ENCODE assay signal across 21 cellular contexts in the genomic region with DNA sequence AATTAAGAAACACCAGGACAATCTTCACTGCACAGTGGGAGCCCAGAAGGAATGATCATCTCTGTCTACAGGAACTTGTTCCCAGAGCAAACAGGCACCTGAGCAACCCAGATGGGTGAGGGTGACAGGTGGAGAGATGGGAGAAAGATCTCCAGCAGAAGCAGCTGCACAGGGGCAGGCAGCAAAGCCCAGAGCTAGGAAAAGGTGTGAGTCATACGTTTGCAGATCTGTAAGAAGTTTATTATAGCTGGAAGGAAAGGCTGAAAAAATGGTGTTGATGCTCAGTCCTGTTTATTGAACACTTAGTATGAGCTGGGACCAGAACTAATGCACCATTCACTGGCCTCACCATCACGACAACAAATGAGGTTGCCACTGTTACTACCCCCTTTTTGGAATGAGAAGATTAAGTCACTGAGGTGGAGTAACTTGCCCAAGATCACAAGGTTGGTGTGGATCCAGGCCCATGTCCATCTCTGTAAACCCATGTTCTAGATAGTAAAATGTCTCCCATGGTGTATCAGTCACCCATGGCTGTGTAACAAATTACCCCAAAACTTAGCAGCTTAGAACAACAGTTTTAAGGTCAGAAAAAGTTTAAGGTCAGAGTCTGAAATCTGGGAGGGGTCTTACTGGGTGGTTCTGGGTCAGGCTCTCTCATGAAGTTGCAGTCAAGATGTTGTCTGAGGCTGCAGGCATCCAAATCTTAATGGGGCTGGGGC.
A peak's percentile ranks its signal among the peaks of the same experiment; 100 is the strongest.
DNase-seq lines count a peak whose midpoint lies in the region; ATAC-seq and TF ChIP-seq lines count a peak whose summit lies in the region.
"Had no signal": no experiment of that assay in that cellular context is flagged by ENCODE, and none has a peak within 500 bp of the region (broad histone marks: within the 10 kb centered on the region; RNA-seq: fewer than 3 reads in every experiment).

No MANE protein-coding gene starts in this region.

- H3K9ac ChIP-seq in PC-3 (ENCODE audit: low read length) (no peak overlapping the region), fibroblast of lung (ENCODE audit: insufficient read depth, low read length) (no peak overlapping the region)

- H3K4me3 Mint-ChIP-seq in activated naive CD4-positive, alpha-beta T cell treated with anti-CD3 and anti-CD28 coated beads, Interleukin-2, amount 10 ng/mL, durations not matched to agents 7 days and 5 days = no peak overlapping the region
- no peak overlapping the region for H3K4me3 Mint-ChIP-seq in activated naive CD4-positive, alpha-beta T cell treated with anti-CD3 and anti-CD28 coated beads for 36 hours
- no peak overlapping the region for H3K4me3 Mint-ChIP-seq in osteocyte (ENCODE audit: unreplicated experiment)
- H3K4me3 Mint-ChIP-seq: IgD-negative memory B cell, memory B cell, naive B cell had no signal

- no peaks in the 10 kb centered on the region for H3F3A ChIP-seq in PC-3 (ENCODE audit: low read length, unreplicated experiment)

- no peak for TF ChIP-seq CTCF in PC-3 (conservative IDR thresholded peaks at IDR 0.05; ENCODE audit: low read depth, low read length)
- no peak for TF ChIP-seq CTCF in fibroblast of lung (conservative IDR thresholded peaks at IDR 0.05 in 1 of 2, IDR thresholded peaks at IDR 0.05 in 1 of 2; ENCODE audit: low read depth in 1 of 2, low read length in 2 of 2)
- no peak for TF ChIP-seq CTCF in osteocyte (IDR thresholded peaks at IDR 0.05)

- no TSS peak for BruUV-seq in PC-3 (replicated peaks; lab: Mats Ljungman, UMichigan)

- H3K36me3 ChIP-seq in PC-3 (ENCODE audit: low read depth, low read length) = no peaks in the 10 kb centered on the region
- no peaks in the 10 kb centered on the region for H3K36me3 ChIP-seq in fibroblast of lung (ENCODE audit: control insufficient read depth, insufficient read depth, low read length)
- H3K36me3 ChIP-seq: right atrium auricular region, uterus had no signal

- H3K9me2 ChIP-seq in PC-3 (replicated peaks; ENCODE audit: low read length) = no peaks in the 10 kb centered on the region

- H4K20me1 ChIP-seq in PC-3 (ENCODE audit: low read length) (no peaks in the 10 kb centered on the region), fibroblast of lung (ENCODE audit: control insufficient read depth, extremely low read depth, insufficient read depth, low read length) (no peaks in the 10 kb centered on the region)

- H3K4me2 ChIP-seq in PC-3 (ENCODE audit: low read length) = no peak overlapping the region
- H3K4me2 ChIP-seq in fibroblast of lung (ENCODE audit: extremely low read depth, insufficient read depth, low read length) = no peak overlapping the region

- H3K79me2 ChIP-seq in PC-3 (ENCODE audit: low read length) (no peaks in the 10 kb centered on the region), fibroblast of lung (ENCODE audit: control insufficient read depth, insufficient read depth, low read length) (no peaks in the 10 kb centered on the region)

- POLR2A ChIA-PET in PC-3 (lab: Charles Lee; ENCODE audit: unreplicated experiment) = interaction anchor here (0.6 kb wide), 1 partner anchor 102 kb away, joined by 3 read pairs; no protein-coding TSS in a partner anchor

- H3K4me3 ChIP-seq in PC-3 (ENCODE audit: low read length) = no peak overlapping the region
- H3K4me3 ChIP-seq in fibroblast of lung (replicated peaks in 1 of 4; ENCODE audit: control extremely low read depth in 1 of 4, insufficient read depth in 1 of 4, low read depth in 3 of 4, low read length in 4 of 4) = no peak overlapping the region
- H3K4me3 ChIP-seq: dorsolateral prefrontal cortex, right atrium auricular region, uterus had no signal

- H3K27ac Mint-ChIP-seq in activated naive CD4-positive, alpha-beta T cell treated with anti-CD3 and anti-CD28 coated beads, Interleukin-2, amount 10 ng/mL, durations not matched to agents 7 days and 5 days = peak overlapping the region; percentile 63
- no peak overlapping the region for H3K27ac Mint-ChIP-seq in activated naive CD4-positive, alpha-beta T cell treated with anti-CD3 and anti-CD28 coated beads for 36 hours
- H3K27ac Mint-ChIP-seq in osteocyte (ENCODE audit: unreplicated experiment) = no peak overlapping the region
- H3K27ac Mint-ChIP-seq: activated T-helper 2 cell treated with anti-CD3 and anti-CD28 coated beads, Interferon-gamma antibody, Interleukin-2, Interleukin-4, amounts not matched to agents 10 μg/mL and 5 μg/mL and 100 μg/mL, durations not matched to agents 14 hours and 24 hours and 36 hours; IgD-negative memory B cell; memory B cell had no signal

- no peak overlapping the region for H3K27ac ChIP-seq in PC-3 (ENCODE audit: low read length)
- H3K27ac ChIP-seq in fibroblast of lung (ENCODE audit: insufficient read depth, low read length) = peak overlapping the region; percentile 90
- no peak overlapping the region for H3K27ac ChIP-seq in substantia nigra (ENCODE audit: low read depth, low read length, poor library complexity, severe bottlenecking)
- H3K27ac ChIP-seq: C4-2B, dorsolateral prefrontal cortex, right atrium auricular region, uterus had no signal

- CTCF ChIA-PET in activated naive CD4-positive, alpha-beta T cell treated with anti-CD3 and anti-CD28 coated beads, Interleukin-2, amount 10 ng/mL, durations not matched to agents 7 days and 5 days (lab: Charles Lee) = no interaction called here
- CTCF ChIA-PET in activated naive CD4-positive, alpha-beta T cell treated with anti-CD3 and anti-CD28 coated beads for 36 hours (lab: Charles Lee) = interaction anchor here (0.6 kb wide), 1 partner anchor 1636 kb away, joined by 3 read pairs; no protein-coding TSS in a partner anchor
- CTCF ChIA-PET in PC-3 (lab: Charles Lee) = no interaction called here

- H3K4me1 ChIP-seq in PC-3 (ENCODE audit: insufficient read depth, low read length) (no peaks in the 10 kb centered on the region), fibroblast of lung (ENCODE audit: control insufficient read depth, extremely low read depth, insufficient read depth, low read length) (peaks cover 23% of the 10 kb centered on the region)

- peak; percentile 62 for ATAC-seq in PC-3

- H3K27me3 ChIP-seq in PC-3 (ENCODE audit: low read length) (peaks cover 54% of the 10 kb centered on the region), fibroblast of lung (ENCODE audit: control insufficient read depth, insufficient read depth, low read length) (no peaks in the 10 kb centered on the region)
- H3K27me3 ChIP-seq: dorsolateral prefrontal cortex, right atrium auricular region, uterus had no signal

- no peak for DNase-seq in activated naive CD4-positive, alpha-beta T cell treated with anti-CD3 and anti-CD28 coated beads, Interleukin-2, amount 10 ng/mL, durations not matched to agents 7 days and 5 days
- DNase-seq in activated naive CD4-positive, alpha-beta T cell treated with anti-CD3 and anti-CD28 coated beads for 36 hours = no peak
- DNase-seq in PC-3 (peak; percentile 79), fibroblast of lung (ENCODE audit: low read depth in 2 of 2) (peak; percentile 19 to 55), osteocyte (ENCODE audit: extremely low spot score, unreplicated experiment) (no peak), NCI-H1436 treated with DMSO at 0.1 percent for 48 hours (lab: John Stamatoyannopoulos, UW) (no peak), DMS79 treated with DMSO at 0.1 percent for 48 hours (lab: John Stamatoyannopoulos, UW) (no peak), substantia nigra (lab: John Stamatoyannopoulos, UW) (no peak)
- DNase-seq: caudate nucleus, DMS 273 treated with DMSO at 0.1 percent for 48 hours, dorsolateral prefrontal cortex, erythroblast, naive B cell, NCI-H1694 treated with DMSO at 0.1 percent for 48 hours, NCI-H446 treated with DMSO at 0.1 percent for 48 hours, uterus had no signal

- H3K9me3 Mint-ChIP-seq in activated naive CD4-positive, alpha-beta T cell treated with anti-CD3 and anti-CD28 coated beads, Interleukin-2, amount 10 ng/mL, durations not matched to agents 7 days and 5 days = peaks cover 4% of the 10 kb centered on the region
- peaks cover 4% of the 10 kb centered on the region for H3K9me3 Mint-ChIP-seq in activated naive CD4-positive, alpha-beta T cell treated with anti-CD3 and anti-CD28 coated beads for 36 hours
- no peaks in the 10 kb centered on the region for H3K9me3 Mint-ChIP-seq in osteocyte (ENCODE audit: unreplicated experiment)
- H3K9me3 Mint-ChIP-seq: IgD-negative memory B cell had no signal

- H2AFZ ChIP-seq in PC-3 (ENCODE audit: low read length) = no peak overlapping the region
- H2AFZ ChIP-seq in fibroblast of lung (ENCODE audit: low read length) = no peak overlapping the region

- H3K27me3 Mint-ChIP-seq in activated naive CD4-positive, alpha-beta T cell treated with anti-CD3 and anti-CD28 coated beads, Interleukin-2, amount 10 ng/mL, durations not matched to agents 7 days and 5 days = peaks cover 8% of the 10 kb centered on the region
- H3K27me3 Mint-ChIP-seq in activated naive CD4-positive, alpha-beta T cell treated with anti-CD3 and anti-CD28 coated beads for 36 hours (ENCODE audit: low read depth) = peaks cover 5% of the 10 kb centered on the region
- H3K27me3 Mint-ChIP-seq in osteocyte (ENCODE audit: unreplicated experiment) = peaks cover 60% of the 10 kb centered on the region

- peaks cover 30% of the 10 kb centered on the region for H3K4me1 Mint-ChIP-seq in activated naive CD4-positive, alpha-beta T cell treated with anti-CD3 and anti-CD28 coated beads, Interleukin-2, amount 10 ng/mL, durations not matched to agents 7 days and 5 days
- peaks cover 17% of the 10 kb centered on the region for H3K4me1 Mint-ChIP-seq in activated naive CD4-positive, alpha-beta T cell treated with anti-CD3 and anti-CD28 coated beads for 36 hours (ENCODE audit: low read depth)
- no peaks in the 10 kb centered on the region for H3K4me1 Mint-ChIP-seq in osteocyte (ENCODE audit: unreplicated experiment)
- H3K4me1 Mint-ChIP-seq: IgD-negative memory B cell, memory B cell, naive B cell had no signal

- intact Hi-C loops in activated naive CD4-positive, alpha-beta T cell treated with anti-CD3 and anti-CD28 coated beads for 36 hours (cut with micrococcal nuclease) = loop anchor here (5.0 kb wide), 1 partner anchor 37 kb away; no protein-coding TSS in a partner anchor
- intact Hi-C loops in PC-3 (cut with micrococcal nuclease) = no loop called here

- H3K9me3 ChIP-seq in PC-3 (ENCODE audit: low read length) (no peaks in the 10 kb centered on the region), fibroblast of lung (ENCODE audit: control insufficient read depth, insufficient read depth, low read depth, low read length) (no peaks in the 10 kb centered on the region)
- H3K9me3 ChIP-seq: right atrium auricular region, uterus had no signal

- peaks cover 3% of the 10 kb centered on the region for H3K36me3 Mint-ChIP-seq in activated naive CD4-positive, alpha-beta T cell treated with anti-CD3 and anti-CD28 coated beads, Interleukin-2, amount 10 ng/mL, durations not matched to agents 7 days and 5 days
- no peaks in the 10 kb centered on the region for H3K36me3 Mint-ChIP-seq in activated naive CD4-positive, alpha-beta T cell treated with anti-CD3 and anti-CD28 coated beads for 36 hours (ENCODE audit: low read depth)
- no peaks in the 10 kb centered on the region for H3K36me3 Mint-ChIP-seq in osteocyte (ENCODE audit: unreplicated experiment)
- H3K36me3 Mint-ChIP-seq: IgD-negative memory B cell, memory B cell had no signal

Comparison
In these comparisons a context has a peak if more than half of its experiments do, and no peak if none do; other contexts are left out.
1. DNase-seq: peak in PC-3 (single experiment) and fibroblast of lung (2 of 2); none in activated naive CD4-positive, alpha-beta T cell treated with anti-CD3 and anti-CD28 coated beads, Interleukin-2, amount 10 ng/mL, durations not matched to agents 7 days and 5 days (single experiment), activated naive CD4-positive, alpha-beta T cell treated with anti-CD3 and anti-CD28 coated beads for 36 hours (single experiment), osteocyte (single experiment), NCI-H1436 treated with DMSO at 0.1 percent for 48 hours (single experiment), DMS79 treated with DMSO at 0.1 percent for 48 hours (single experiment) and substantia nigra (0 of 49).